Comparison of ENCODE assay signal across 8 cellular contexts in the genomic region with DNA sequence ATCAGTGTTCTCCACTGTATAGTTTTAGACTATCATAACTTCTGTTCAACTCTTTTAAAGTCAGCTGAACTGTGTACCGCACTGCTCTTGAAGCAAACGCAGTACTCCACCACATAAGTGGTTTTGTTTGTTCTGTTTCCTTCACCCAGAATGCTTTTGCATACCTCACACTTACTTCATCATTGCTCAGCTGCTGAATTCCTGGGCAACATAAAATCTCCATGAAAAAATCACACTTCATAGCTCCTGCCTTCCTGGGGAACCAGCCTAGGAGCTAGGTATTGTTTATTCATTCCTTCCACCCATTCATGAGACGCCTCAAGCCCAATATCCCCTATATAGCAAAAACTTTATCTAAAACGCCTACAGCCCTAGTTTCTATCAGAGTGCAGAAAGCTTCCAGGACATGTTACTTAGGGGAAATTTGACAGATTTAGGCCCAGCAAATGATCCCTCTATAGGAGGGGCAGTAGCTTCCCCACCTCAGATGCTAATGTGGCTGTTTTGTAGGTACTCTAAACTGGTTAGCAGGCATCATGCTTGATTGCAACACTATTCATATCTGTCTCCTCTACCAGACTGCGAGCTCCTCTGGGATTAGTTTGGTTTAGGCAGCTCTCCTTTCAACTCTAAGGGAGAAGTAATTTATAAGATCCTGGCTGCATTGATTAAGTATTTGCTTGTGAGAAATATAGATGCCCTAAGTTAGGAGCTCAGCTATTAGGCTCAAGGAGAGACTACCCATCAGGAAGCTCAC. TPM values are rescaled to one million over a fixed set of nuclear protein-coding genes. Genes with fewer than 3 reads are reported as not detected.
DNase-seq lines count a peak whose midpoint lies in the region; ATAC-seq, FAIRE-seq and TF ChIP-seq lines count a peak whose summit lies in the region.
"Had no signal": no experiment of that assay in that cellular context is flagged by ENCODE, and none has a peak within 500 bp of the region (broad histone marks: within the 10 kb centered on the region; RNA-seq: fewer than 3 reads in every experiment).

No MANE protein-coding gene starts in this region.

- H3K27ac Mint-ChIP-seq in WTC11: no peak overlapping the region

- H3K4me3 Mint-ChIP-seq in WTC11: peak overlapping the region; percentile 75

- H3K27ac ChIP-seq in pancreas (no peak overlapping the region), ascending aorta (no peak overlapping the region)

- H3K4me1 ChIP-seq in pancreas (no peaks in the 10 kb centered on the region), ascending aorta (no peaks in the 10 kb centered on the region)

- no peaks in the 10 kb centered on the region for H3K36me3 Mint-ChIP-seq in WTC11

- TF ChIP-seq CTCF in WTC11 (IDR thresholded peaks at IDR 0.05): no peak
- TF ChIP-seq CTCF in pancreas (IDR thresholded peaks at IDR 0.05): no peak
- no peak for TF ChIP-seq CTCF in ascending aorta (IDR thresholded peaks at IDR 0.05)

- WGBS in pancreas, 2 donors: 34 to 36% methylated on average over 5 of the region's 5 CpGs

- DNase-seq in WTC11 (ENCODE audit: low spot score) (no peak), pancreas (no peak), ascending aorta (ENCODE audit: low spot score in 2 of 2) (no peak), NCI-H1048 (lab: John Stamatoyannopoulos, UW) (no peak), GF-D8 (lab: John Stamatoyannopoulos, UW) (no peak)

- peaks cover 10% of the 10 kb centered on the region; the same call in 1 of the 2 replicates for H3K4me1 Mint-ChIP-seq in WTC11

- no peaks in the 10 kb centered on the region for H3K9me3 Mint-ChIP-seq in WTC11

- no peaks in the 10 kb centered on the region for H3K27me3 Mint-ChIP-seq in WTC11 (ENCODE audit: low read depth)

- ATAC-seq in GM18909 (IDR thresholded peaks at IDR 0.05; ENCODE audit: poor library complexity, unreplicated experiment) (peak; percentile 27), HG02678 (IDR thresholded peaks at IDR 0.05; ENCODE audit: unreplicated experiment) (peak; percentile 23), WTC11 (peak; percentile 25; the same call in 1 of the 2 replicates), pancreas (peak in 3 of 4 donors; percentile 5 to 28 (median 17))

- no peak for FAIRE-seq in pancreas (lab: Jason Lieb, UNC)

- intact Hi-C loops in pancreas (cut with DNase I): loop anchor here (10.0 kb wide), 3 partner anchors 200 to 230 kb away; a partner anchor contains a TSS
- intact Hi-C loops in ascending aorta (cut with DNase I): loop anchor here (1.0 kb wide), 1 partner anchor 220 kb away; no protein-coding TSS in a partner anchor

- H3K36me3 ChIP-seq in pancreas (no peaks in the 10 kb centered on the region), ascending aorta (no peaks in the 10 kb centered on the region)

- CTCF ChIA-PET in WTC11 (lab: Charles Lee): interaction anchor here (0.6 to 3.4 kb wide), 17 partner anchors 10 to 597 kb away, joined by 3 to 28 read pairs (median 3); a partner anchor contains a TSS

- peak overlapping the region in 1 of 4 donors; percentile 8 for H3K4me3 ChIP-seq in pancreas
- no peak overlapping the region for H3K4me3 ChIP-seq in ascending aorta

- POLR2A ChIA-PET in WTC11 (lab: Charles Lee): no interaction called here

- H3K27me3 ChIP-seq in pancreas (no peaks in the 10 kb centered on the region), ascending aorta (no peaks in the 10 kb centered on the region)

- H3K9me3 ChIP-seq in pancreas (no peaks in the 10 kb centered on the region), ascending aorta (no peaks in the 10 kb centered on the region)

TF ChIP-seq in WTC11, 78 proteins besides CTCF, POLR2A, EP300 and RAD21:
- no peak for TF ChIP-seq GABPB1 (CRISPR knock-in tag; IDR thresholded peaks at IDR 0.05)
- no peak for TF ChIP-seq CREB1 (CRISPR knock-in tag; IDR thresholded peaks at IDR 0.05)
- TF ChIP-seq, protein P1, sequence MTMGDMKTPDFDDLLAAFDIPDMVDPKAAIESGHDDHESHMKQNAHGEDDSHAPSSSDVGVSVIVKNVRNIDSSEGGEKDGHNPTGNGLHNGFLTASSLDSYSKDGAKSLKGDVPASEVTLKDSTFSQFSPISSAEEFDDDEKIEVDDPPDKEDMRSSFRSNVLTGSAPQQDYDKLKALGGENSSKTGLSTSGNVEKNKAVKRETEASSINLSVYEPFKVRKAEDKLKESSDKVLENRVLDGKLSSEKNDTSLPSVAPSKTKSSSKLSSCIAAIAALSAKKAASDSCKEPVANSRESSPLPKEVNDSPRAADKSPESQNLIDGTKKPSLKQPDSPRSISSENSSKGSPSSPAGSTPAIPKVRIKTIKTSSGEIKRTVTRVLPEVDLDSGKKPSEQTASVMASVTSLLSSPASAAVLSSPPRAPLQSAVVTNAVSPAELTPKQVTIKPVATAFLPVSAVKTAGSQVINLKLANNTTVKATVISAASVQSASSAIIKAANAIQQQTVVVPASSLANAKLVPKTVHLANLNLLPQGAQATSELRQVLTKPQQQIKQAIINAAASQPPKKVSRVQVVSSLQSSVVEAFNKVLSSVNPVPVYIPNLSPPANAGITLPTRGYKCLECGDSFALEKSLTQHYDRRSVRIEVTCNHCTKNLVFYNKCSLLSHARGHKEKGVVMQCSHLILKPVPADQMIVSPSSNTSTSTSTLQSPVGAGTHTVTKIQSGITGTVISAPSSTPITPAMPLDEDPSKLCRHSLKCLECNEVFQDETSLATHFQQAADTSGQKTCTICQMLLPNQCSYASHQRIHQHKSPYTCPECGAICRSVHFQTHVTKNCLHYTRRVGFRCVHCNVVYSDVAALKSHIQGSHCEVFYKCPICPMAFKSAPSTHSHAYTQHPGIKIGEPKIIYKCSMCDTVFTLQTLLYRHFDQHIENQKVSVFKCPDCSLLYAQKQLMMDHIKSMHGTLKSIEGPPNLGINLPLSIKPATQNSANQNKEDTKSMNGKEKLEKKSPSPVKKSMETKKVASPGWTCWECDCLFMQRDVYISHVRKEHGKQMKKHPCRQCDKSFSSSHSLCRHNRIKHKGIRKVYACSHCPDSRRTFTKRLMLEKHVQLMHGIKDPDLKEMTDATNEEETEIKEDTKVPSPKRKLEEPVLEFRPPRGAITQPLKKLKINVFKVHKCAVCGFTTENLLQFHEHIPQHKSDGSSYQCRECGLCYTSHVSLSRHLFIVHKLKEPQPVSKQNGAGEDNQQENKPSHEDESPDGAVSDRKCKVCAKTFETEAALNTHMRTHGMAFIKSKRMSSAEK (CRISPR knock-in tag; IDR thresholded peaks at IDR 0.05; ENCODE audit: borderline replicate concordance): no peak

RNA-seq across cellular contexts. Expression of a gene that starts 44.5 kb away (rescaled TPM):
- 0.79 to 0.99 TPM (median 0.82 TPM) in 3 replicates for total RNA-seq in WTC11 (2021)
- total RNA-seq in pancreas: under 1 TPM in 2 of 6 donors, not detected in 4; 0.09 to 0.31 TPM
- under 1 TPM in 1 of 2 donors, not detected in 1; 0.19 TPM for polyA plus RNA-seq in pancreas
- not detected for total RNA-seq in ascending aorta
- total RNA-seq: lung microvascular endothelial cell had no signal
